In the genomic region with DNA sequence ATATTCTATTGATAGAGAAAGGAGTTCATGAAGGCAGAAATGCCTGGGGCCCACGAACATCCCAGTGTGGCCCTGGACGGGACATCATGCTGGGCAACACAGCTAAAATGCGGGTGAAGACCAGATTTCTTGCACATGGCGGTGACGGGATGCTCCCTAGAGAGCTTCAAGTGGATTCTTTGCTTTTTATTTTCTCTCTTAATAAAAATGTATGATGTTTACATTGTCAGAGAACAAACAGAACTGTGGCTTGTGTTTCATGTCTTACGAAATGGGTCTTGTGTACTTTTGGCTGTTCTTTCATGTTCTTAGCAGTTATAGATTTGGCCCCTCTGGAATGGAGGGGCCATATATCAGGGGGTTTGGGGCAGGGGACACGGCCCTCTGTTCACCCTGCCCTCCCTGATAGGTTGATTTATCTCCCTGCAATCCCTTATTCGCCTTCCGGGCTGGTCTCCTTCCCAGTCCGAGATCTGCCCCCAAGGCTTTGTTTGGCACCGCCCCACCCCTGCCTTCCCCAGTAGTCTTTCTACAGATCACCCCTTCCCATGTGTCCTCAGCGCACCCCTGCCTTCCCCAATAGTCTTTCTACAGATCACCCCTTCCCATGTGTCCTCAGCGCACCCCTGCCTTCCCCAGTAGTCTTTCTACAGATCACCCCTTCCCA, we compare ENCODE assay signal across 1 cellular context.
TF ChIP-seq lines count a peak whose summit lies in the region.

No MANE protein-coding gene starts in this region.

TF ChIP-seq in HepG2, 621 proteins besides CTCF, POLR2A, EP300 and RAD21 (continued from another document and continues in another):
- TF ChIP-seq, protein P1, sequence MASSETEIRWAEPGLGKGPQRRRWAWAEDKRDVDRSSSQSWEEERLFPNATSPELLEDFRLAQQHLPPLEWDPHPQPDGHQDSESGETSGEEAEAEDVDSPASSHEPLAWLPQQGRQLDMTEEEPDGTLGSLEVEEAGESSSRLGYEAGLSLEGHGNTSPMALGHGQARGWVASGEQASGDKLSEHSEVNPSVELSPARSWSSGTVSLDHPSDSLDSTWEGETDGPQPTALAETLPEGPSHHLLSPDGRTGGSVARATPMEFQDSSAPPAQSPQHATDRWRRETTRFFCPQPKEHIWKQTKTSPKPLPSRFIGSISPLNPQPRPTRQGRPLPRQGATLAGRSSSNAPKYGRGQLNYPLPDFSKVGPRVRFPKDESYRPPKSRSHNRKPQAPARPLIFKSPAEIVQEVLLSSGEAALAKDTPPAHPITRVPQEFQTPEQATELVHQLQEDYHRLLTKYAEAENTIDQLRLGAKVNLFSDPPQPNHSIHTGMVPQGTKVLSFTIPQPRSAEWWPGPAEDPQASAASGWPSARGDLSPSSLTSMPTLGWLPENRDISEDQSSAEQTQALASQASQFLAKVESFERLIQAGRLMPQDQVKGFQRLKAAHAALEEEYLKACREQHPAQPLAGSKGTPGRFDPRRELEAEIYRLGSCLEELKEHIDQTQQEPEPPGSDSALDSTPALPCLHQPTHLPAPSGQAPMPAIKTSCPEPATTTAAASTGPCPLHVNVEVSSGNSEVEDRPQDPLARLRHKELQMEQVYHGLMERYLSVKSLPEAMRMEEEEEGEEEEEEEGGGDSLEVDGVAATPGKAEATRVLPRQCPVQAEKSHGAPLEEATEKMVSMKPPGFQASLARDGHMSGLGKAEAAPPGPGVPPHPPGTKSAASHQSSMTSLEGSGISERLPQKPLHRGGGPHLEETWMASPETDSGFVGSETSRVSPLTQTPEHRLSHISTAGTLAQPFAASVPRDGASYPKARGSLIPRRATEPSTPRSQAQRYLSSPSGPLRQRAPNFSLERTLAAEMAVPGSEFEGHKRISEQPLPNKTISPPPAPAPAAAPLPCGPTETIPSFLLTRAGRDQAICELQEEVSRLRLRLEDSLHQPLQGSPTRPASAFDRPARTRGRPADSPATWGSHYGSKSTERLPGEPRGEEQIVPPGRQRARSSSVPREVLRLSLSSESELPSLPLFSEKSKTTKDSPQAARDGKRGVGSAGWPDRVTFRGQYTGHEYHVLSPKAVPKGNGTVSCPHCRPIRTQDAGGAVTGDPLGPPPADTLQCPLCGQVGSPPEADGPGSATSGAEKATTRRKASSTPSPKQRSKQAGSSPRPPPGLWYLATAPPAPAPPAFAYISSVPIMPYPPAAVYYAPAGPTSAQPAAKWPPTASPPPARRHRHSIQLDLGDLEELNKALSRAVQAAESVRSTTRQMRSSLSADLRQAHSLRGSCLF (CRISPR knock-in tag; IDR thresholded peaks at IDR 0.05; ENCODE audit: borderline replicate concordance), result no peak
- TF ChIP-seq ZNF468 (CRISPR knock-in tag; IDR thresholded peaks at IDR 0.05) (no peak), REXO4 (CRISPR knock-in tag; IDR thresholded peaks at IDR 0.05; ENCODE audit: borderline replicate concordance) (no peak), ZNF614 (CRISPR knock-in tag; IDR thresholded peaks at IDR 0.05; ENCODE audit: borderline replicate concordance) (no peak), PHF5A (CRISPR knock-in tag; IDR thresholded peaks at IDR 0.05; ENCODE audit: low read depth, unreplicated experiment) (no peak), CREB3 (CRISPR knock-in tag; IDR thresholded peaks at IDR 0.05) (no peak), ZNF24 (IDR thresholded peaks at IDR 0.05) (no peak), DPF2 (CRISPR knock-in tag; IDR thresholded peaks at IDR 0.05; ENCODE audit: borderline replicate concordance, low read depth) (no peak), TARDBP (CRISPR knock-in tag; IDR thresholded peaks at IDR 0.05) (no peak), KDM6A (CRISPR knock-in tag; IDR thresholded peaks at IDR 0.05; ENCODE audit: low read depth) (no peak), ARNTL (CRISPR knock-in tag; IDR thresholded peaks at IDR 0.05) (no peak), SNAI1 (CRISPR knock-in tag; IDR thresholded peaks at IDR 0.05; ENCODE audit: borderline replicate concordance) (no peak), TCF7 (IDR thresholded peaks at IDR 0.05; ENCODE audit: low read depth) (peak; percentile 85), ATF3 (CRISPR knock-in tag; IDR thresholded peaks at IDR 0.05) (no peak), ZFP41 (CRISPR knock-in tag; IDR thresholded peaks at IDR 0.05; ENCODE audit: borderline replicate concordance) (no peak), ZBTB7B (CRISPR knock-in tag; IDR thresholded peaks at IDR 0.05) (0 out of 2 replicates have a peak, but pooled peaks have one; percentile 33), HNF1A (IDR thresholded peaks at IDR 0.05; ENCODE audit: low read depth) (no peak), HNF1A (CRISPR knock-in tag; IDR thresholded peaks at IDR 0.05; ENCODE audit: borderline replicate concordance) (no peak), ZNF782 (CRISPR knock-in tag; IDR thresholded peaks at IDR 0.05; ENCODE audit: borderline replicate concordance) (no peak), AHR (CRISPR knock-in tag; IDR thresholded peaks at IDR 0.05) (no peak), CSRNP1 (CRISPR knock-in tag; IDR thresholded peaks at IDR 0.05) (no peak), SALL2 (CRISPR knock-in tag; IDR thresholded peaks at IDR 0.05) (no peak), ZNF570 (CRISPR knock-in tag; IDR thresholded peaks at IDR 0.05; ENCODE audit: borderline replicate concordance) (no peak), CEBPB (IDR thresholded peaks at IDR 0.05; ENCODE audit: borderline replicate concordance, low read depth, low read length) (peak; percentile 55), ZBTB7A (CRISPR knock-in tag; IDR thresholded peaks at IDR 0.05) (no peak), TSC22D2 (CRISPR knock-in tag; IDR thresholded peaks at IDR 0.05; ENCODE audit: borderline replicate concordance) (no peak)
- TF ChIP-seq, protein P2, sequence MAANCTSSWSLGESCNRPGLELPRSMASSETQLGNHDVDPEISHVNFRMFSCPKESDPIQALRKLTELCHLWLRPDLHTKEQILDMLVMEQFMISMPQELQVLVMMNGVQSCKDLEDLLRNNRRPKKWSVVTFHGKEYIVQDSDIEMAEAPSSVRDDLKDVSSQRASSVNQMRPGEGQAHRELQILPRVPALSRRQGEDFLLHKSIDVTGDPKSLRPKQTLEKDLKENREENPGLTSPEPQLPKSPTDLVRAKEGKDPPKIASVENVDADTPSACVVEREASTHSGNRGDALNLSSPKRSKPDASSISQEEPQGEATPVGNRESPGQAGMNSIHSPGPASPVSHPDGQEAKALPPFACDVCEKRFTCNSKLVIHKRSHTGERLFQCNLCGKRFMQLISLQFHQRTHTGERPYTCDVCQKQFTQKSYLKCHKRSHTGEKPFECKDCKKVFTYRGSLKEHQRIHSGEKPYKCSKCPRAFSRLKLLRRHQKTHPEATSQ (CRISPR knock-in tag; IDR thresholded peaks at IDR 0.05; ENCODE audit: borderline replicate concordance), result no peak
- TF ChIP-seq, protein P3, sequence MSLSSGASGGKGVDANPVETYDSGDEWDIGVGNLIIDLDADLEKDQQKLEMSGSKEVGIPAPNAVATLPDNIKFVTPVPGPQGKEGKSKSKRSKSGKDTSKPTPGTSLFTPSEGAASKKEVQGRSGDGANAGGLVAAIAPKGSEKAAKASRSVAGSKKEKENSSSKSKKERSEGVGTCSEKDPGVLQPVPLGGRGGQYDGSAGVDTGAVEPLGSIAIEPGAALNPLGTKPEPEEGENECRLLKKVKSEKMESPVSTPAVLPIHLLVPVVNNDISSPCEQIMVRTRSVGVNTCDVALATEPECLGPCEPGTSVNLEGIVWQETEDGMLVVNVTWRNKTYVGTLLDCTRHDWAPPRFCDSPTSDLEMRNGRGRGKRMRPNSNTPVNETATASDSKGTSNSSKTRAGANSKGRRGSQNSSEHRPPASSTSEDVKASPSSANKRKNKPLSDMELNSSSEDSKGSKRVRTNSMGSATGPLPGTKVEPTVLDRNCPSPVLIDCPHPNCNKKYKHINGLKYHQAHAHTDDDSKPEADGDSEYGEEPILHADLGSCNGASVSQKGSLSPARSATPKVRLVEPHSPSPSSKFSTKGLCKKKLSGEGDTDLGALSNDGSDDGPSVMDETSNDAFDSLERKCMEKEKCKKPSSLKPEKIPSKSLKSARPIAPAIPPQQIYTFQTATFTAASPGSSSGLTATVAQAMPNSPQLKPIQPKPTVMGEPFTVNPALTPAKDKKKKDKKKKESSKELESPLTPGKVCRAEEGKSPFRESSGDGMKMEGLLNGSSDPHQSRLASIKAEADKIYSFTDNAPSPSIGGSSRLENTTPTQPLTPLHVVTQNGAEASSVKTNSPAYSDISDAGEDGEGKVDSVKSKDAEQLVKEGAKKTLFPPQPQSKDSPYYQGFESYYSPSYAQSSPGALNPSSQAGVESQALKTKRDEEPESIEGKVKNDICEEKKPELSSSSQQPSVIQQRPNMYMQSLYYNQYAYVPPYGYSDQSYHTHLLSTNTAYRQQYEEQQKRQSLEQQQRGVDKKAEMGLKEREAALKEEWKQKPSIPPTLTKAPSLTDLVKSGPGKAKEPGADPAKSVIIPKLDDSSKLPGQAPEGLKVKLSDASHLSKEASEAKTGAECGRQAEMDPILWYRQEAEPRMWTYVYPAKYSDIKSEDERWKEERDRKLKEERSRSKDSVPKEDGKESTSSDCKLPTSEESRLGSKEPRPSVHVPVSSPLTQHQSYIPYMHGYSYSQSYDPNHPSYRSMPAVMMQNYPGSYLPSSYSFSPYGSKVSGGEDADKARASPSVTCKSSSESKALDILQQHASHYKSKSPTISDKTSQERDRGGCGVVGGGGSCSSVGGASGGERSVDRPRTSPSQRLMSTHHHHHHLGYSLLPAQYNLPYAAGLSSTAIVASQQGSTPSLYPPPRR (CRISPR knock-in tag; IDR thresholded peaks at IDR 0.05; ENCODE audit: borderline replicate concordance), result peak; percentile 53; the same call in 1 of the 2 replicates
- TF ChIP-seq, protein P4, sequence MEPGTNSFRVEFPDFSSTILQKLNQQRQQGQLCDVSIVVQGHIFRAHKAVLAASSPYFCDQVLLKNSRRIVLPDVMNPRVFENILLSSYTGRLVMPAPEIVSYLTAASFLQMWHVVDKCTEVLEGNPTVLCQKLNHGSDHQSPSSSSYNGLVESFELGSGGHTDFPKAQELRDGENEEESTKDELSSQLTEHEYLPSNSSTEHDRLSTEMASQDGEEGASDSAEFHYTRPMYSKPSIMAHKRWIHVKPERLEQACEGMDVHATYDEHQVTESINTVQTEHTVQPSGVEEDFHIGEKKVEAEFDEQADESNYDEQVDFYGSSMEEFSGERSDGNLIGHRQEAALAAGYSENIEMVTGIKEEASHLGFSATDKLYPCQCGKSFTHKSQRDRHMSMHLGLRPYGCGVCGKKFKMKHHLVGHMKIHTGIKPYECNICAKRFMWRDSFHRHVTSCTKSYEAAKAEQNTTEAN (CRISPR knock-in tag; conservative IDR thresholded peaks at IDR 0.05), result no peak
- TF ChIP-seq, protein P5, sequence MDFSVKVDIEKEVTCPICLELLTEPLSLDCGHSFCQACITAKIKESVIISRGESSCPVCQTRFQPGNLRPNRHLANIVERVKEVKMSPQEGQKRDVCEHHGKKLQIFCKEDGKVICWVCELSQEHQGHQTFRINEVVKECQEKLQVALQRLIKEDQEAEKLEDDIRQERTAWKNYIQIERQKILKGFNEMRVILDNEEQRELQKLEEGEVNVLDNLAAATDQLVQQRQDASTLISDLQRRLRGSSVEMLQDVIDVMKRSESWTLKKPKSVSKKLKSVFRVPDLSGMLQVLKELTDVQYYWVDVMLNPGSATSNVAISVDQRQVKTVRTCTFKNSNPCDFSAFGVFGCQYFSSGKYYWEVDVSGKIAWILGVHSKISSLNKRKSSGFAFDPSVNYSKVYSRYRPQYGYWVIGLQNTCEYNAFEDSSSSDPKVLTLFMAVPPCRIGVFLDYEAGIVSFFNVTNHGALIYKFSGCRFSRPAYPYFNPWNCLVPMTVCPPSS (IDR thresholded peaks at IDR 0.05), result no peak
